Comparison of ENCODE assay signal across 30 cellular contexts in the genomic region with DNA sequence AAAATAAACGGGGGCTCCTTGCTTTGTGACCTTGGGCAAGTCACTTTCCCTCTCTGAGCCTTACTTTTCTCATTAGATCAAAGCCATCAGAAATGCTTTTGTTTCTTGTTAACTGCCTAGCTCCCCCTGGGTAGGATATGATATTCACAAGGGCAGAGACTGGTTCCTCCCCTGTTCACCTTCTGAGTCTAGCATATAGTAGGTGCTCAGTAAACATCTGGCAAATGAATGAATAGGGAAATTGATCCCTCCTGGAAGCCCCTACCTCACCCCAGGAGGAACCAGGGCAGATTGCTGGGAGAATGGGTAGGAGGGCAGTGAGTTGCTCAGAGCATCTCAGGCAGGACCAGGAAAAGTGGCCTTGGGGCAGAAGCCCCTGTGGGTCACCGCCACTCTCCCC. TPM values are rescaled to one million over a fixed set of nuclear protein-coding genes. Genes with fewer than 3 reads are reported as not detected.
DNase-seq lines count a peak whose midpoint lies in the region; ATAC-seq, FAIRE-seq and TF ChIP-seq lines count a peak whose summit lies in the region.
"Had no signal": no experiment of that assay in that cellular context is flagged by ENCODE, and none has a peak within 500 bp of the region (broad histone marks: within the 10 kb centered on the region; RNA-seq: fewer than 3 reads in every experiment).

No MANE protein-coding gene starts in this region.

- H3K9me1 ChIP-seq in K562 (ENCODE audit: control insufficient read depth, insufficient read depth, low read length): no peaks in the 10 kb centered on the region

- H3K79me2 ChIP-seq in K562 (ENCODE audit: control insufficient read depth, insufficient read depth, low read length): no peaks in the 10 kb centered on the region
- no peaks in the 10 kb centered on the region for H3K79me2 ChIP-seq in osteoblast (ENCODE audit: insufficient read depth, low read length)

- FAIRE-seq in K562 (lab: Jason Lieb, UNC): no peak
- FAIRE-seq: A204.1, GM12878, GM12892, GM18507 had no signal

- no peaks in the 10 kb centered on the region for H3K4me1 ChIP-seq in HEK293 (ENCODE audit: control insufficient read depth, insufficient read depth, low read length)
- peaks cover 0 to 10% of the 10 kb centered on the region in 2 experiments; a peak in 2 of 5 replicates for H3K4me1 ChIP-seq in K562 (replicated peaks in 1 of 2; ENCODE audit: control insufficient read depth in 2 of 2, insufficient read depth in 2 of 2, low read length in 2 of 2)
- no peaks in the 10 kb centered on the region for H3K4me1 ChIP-seq in osteoblast (ENCODE audit: insufficient read depth, low read length)
- H3K4me1 ChIP-seq in foreskin keratinocyte: no peaks in the 10 kb centered on the region
- H3K4me1 ChIP-seq: BE2C had no signal

- H3K27ac ChIP-seq in HEK293 (ENCODE audit: extremely low read depth, low read depth, low read length) (no peak overlapping the region), K562 (ENCODE audit: extremely low read depth, low read depth, low read length) (no peak overlapping the region), osteoblast (ENCODE audit: low read depth, low read length) (no peak overlapping the region), foreskin keratinocyte (no peak overlapping the region)
- H3K27ac ChIP-seq: BLaER1 had no signal

- H3K4me3 ChIP-seq in HEK293 (ENCODE audit: low read depth, low read length): no peak overlapping the region
- H3K4me3 ChIP-seq in K562: no peak overlapping the region
- no peak overlapping the region for H3K4me3 ChIP-seq in osteoblast (ENCODE audit: insufficient read depth, low read length)
- H3K4me3 ChIP-seq: BLaER1, GM12878 had no signal

- intact Hi-C loops in K562 (cut with micrococcal nuclease) (no loop called here), Right ventricle myocardium inferior (cut with DNase I) (no loop called here)

- H3K27me3 ChIP-seq in K562 (ENCODE audit: control insufficient read depth in 2 of 2, insufficient read depth in 2 of 2, low read length in 2 of 2) (no peaks in the 10 kb centered on the region), osteoblast (ENCODE audit: insufficient read depth, low read length) (no peaks in the 10 kb centered on the region), foreskin keratinocyte (no peaks in the 10 kb centered on the region)
- H3K27me3 ChIP-seq: BE2C, BLaER1 had no signal

- H3K27me3 Mint-ChIP-seq in nephron progenitor cell (ENCODE audit: low read depth, poor library complexity): no peaks in the 10 kb centered on the region
- H3K27me3 Mint-ChIP-seq: CD4-positive, alpha-beta memory T cell; CD4-positive, CD25-positive, alpha-beta regulatory T cell; CD8-positive, alpha-beta memory T cell had no signal

- H3K9me3 ChIP-seq in HEK293 (ENCODE audit: control insufficient read depth, insufficient read depth, low read depth, low read length) (no peaks in the 10 kb centered on the region), K562 (replicated peaks; ENCODE audit: control insufficient read depth, insufficient read depth, low read depth, low read length) (no peaks in the 10 kb centered on the region), osteoblast (ENCODE audit: low read depth, low read length) (no peaks in the 10 kb centered on the region)
- H3K9me3 ChIP-seq: BE2C, BLaER1 had no signal

- POLR2A ChIA-PET in HEK293 (lab: Yijun Ruan, JAX): no interaction called here
- POLR2A ChIA-PET in K562 (lab: Yijun Ruan, JAX): no interaction called here

- TF ChIP-seq EP300 in K562 (IDR thresholded peaks at IDR 0.05; ENCODE audit: low read length): no peak

- CTCF ChIA-PET in HEK293 (lab: Yijun Ruan, JAX): interaction anchor here (0.6 kb wide), 1 partner anchor 20 kb away, joined by 4 read pairs; a partner anchor contains a TSS
- CTCF ChIA-PET in K562 (lab: Yijun Ruan, JAX; ENCODE audit: low intra/inter-chr PET ratio): no interaction called here

- H3K4me3 Mint-ChIP-seq in nephron progenitor cell: no peak overlapping the region
- H3K4me3 Mint-ChIP-seq: CD14-positive monocyte; CD4-positive, CD25-positive, alpha-beta regulatory T cell; CD8-positive, alpha-beta memory T cell had no signal

- no peaks in the 10 kb centered on the region for H3K9me3 Mint-ChIP-seq in nephron progenitor cell
- H3K9me3 Mint-ChIP-seq: CD4-positive, alpha-beta memory T cell; CD4-positive, CD25-positive, alpha-beta regulatory T cell; CD8-positive, alpha-beta memory T cell had no signal

- TF ChIP-seq RAD21 in K562 (CRISPR knock-in tag; conservative IDR thresholded peaks at IDR 0.05 in 1 of 2, IDR thresholded peaks at IDR 0.05 in 1 of 2): no peak

- 43% methylated on average over 1 of the region's 2 CpGs for WGBS in K562 (ENCODE audit: insufficient coverage, low coverage, missing lambda C conversion rate)

- no peaks in the 10 kb centered on the region for H3K4me1 Mint-ChIP-seq in nephron progenitor cell
- H3K4me1 Mint-ChIP-seq: CD4-positive, alpha-beta memory T cell; CD8-positive, alpha-beta memory T cell had no signal

- no TSS peak for BruUV-seq in K562 (replicated peaks; lab: Mats Ljungman, UMichigan)

- DNase-seq in K562 (ENCODE audit: extremely low read depth in 1 of 4, low spot score in 3 of 4): no peak
- peak; percentile 44 for DNase-seq in osteoblast (ENCODE audit: insufficient read length, low spot score, missing footprints)
- no peak for DNase-seq in nephron progenitor cell
- no peak for DNase-seq in Right ventricle myocardium inferior (ENCODE audit: missing footprints)
- DNase-seq in foreskin keratinocyte: no peak
- DNase-seq: 8988T; ACHN; BE2C; C1 segment of cervical spinal cord; CD4-positive, alpha-beta memory T cell; CD4-positive, CD25-positive, alpha-beta regulatory T cell; CD8-positive, alpha-beta memory T cell; COR-L47; DMS 273 treated with DMSO at 0.1 percent for 48 hours; DMS153; DMS53; DMS79; DND-41; EL; GDM1 had no signal

- H3K36me3 ChIP-seq in HEK293 (ENCODE audit: control insufficient read depth in 2 of 2, insufficient read depth in 1 of 2, low read length in 2 of 2) (peaks cover 0 to 50% of the 10 kb centered on the region in 2 experiments; a peak in 2 of 3 replicates), K562 (ENCODE audit: control insufficient read depth, insufficient read depth, low read length) (peaks cover 24% of the 10 kb centered on the region; the same call in 1 of the 3 replicates), osteoblast (ENCODE audit: insufficient read depth, low read length) (peaks cover 6% of the 10 kb centered on the region)
- H3K36me3 ChIP-seq: BE2C had no signal

- H3K27ac Mint-ChIP-seq in nephron progenitor cell: no peak overlapping the region
- H3K27ac Mint-ChIP-seq: CD14-positive monocyte; CD4-positive, alpha-beta memory T cell; CD4-positive, CD25-positive, alpha-beta regulatory T cell; CD8-positive, alpha-beta memory T cell had no signal

- H2AFZ ChIP-seq in K562 (ENCODE audit: low read depth, low read length) (no peak overlapping the region), osteoblast (ENCODE audit: low read length) (no peak overlapping the region)

- H3K36me3 Mint-ChIP-seq in nephron progenitor cell (ENCODE audit: low read depth): no peaks in the 10 kb centered on the region

- ATAC-seq in K562 (no peak), Right ventricle myocardium inferior (no peak), foreskin keratinocyte (no peak)
- ATAC-seq: GM12878 had no signal

- no peak overlapping the region for H3K9ac ChIP-seq in K562 (ENCODE audit: insufficient read depth in 1 of 2, low read depth in 2 of 2, low read length in 2 of 2)
- H3K9ac ChIP-seq: BLaER1 had no signal

- TF ChIP-seq POLR2A in K562 (conservative IDR thresholded peaks at IDR 0.05): no peak

- H3K4me2 ChIP-seq in K562 (ENCODE audit: insufficient read depth, low read length) (no peak overlapping the region), osteoblast (ENCODE audit: insufficient read depth, low read length) (no peak overlapping the region)
- H3K4me2 ChIP-seq: BLaER1 had no signal

- in situ Hi-C loops in K562 (cut with MboI): no loop called here

- TF ChIP-seq CTCF in HEK293 (tag by site-specific recombination; IDR thresholded peaks at IDR 0.05) (no peak), K562 (IDR thresholded peaks at IDR 0.05 in 2 of 3, conservative IDR thresholded peaks at IDR 0.05 in 1 of 3; ENCODE audit: insufficient read depth in 2 of 3, low read depth in 1 of 3, low read length in 3 of 3) (no peak), osteoblast (IDR thresholded peaks at IDR 0.05; ENCODE audit: extremely low read depth, low read depth, low read length) (no peak), nephron progenitor cell (IDR thresholded peaks at IDR 0.05) (no peak), foreskin keratinocyte (conservative IDR thresholded peaks at IDR 0.05) (no peak)

- no peaks in the 10 kb centered on the region for H4K20me1 ChIP-seq in K562 (replicated peaks; ENCODE audit: control insufficient read depth, insufficient read depth, low read length)
- no peaks in the 10 kb centered on the region for H4K20me1 ChIP-seq in osteoblast (ENCODE audit: insufficient read depth, low read length)
- H4K20me1 ChIP-seq: BLaER1 had no signal

RNA-seq across cellular contexts. Expression of a gene that starts 6.6 kb away (rescaled TPM):
- 3.9 and 9.1 TPM in 2 replicates for total RNA-seq in K562 (2011; cell fraction: chromatin; rRNA removed; ENCODE audit: low replicate concordance)
- 11.5 and 16.6 TPM in 2 replicates for total RNA-seq in K562 (2011; cell fraction: nucleolus; rRNA removed)
- total RNA-seq in K562 (2011; cell fraction: nucleoplasm; rRNA removed): 7.3 and 7.9 TPM in 2 replicates
- 21.2 and 27.0 TPM in 2 replicates for total RNA-seq in K562 (2014; rRNA removed)
- total RNA-seq in K562 (2014; rRNA removed; fragmentation: Illumina TruSeq; extraction: Trizol): 2.4 and 5.1 TPM in 2 replicates
- 14.8 and 17.0 TPM in 2 replicates for total RNA-seq in K562 (2015; rRNA removed; fragmentation: Illumina TruSeq; extraction: Trizol)
- 35.2 and 35.7 TPM in 2 replicates for total RNA-seq in K562 (2021)
- polyA plus RNA-seq in K562 (2011; rRNA removed): 5.8 and 7.6 TPM in 2 replicates
- polyA plus RNA-seq in K562 (2011; cell fraction: cytosol; rRNA removed): 13.3 and 46.2 TPM in 2 replicates
- 9.3 and 12.1 TPM in 2 replicates for polyA plus RNA-seq in K562 (2011; cell fraction: nucleus; rRNA removed)
- polyA plus RNA-seq in K562 (2012): 19.9 and 22.1 TPM in 2 replicates
- 4.0 and 9.0 TPM in 2 replicates for polyA plus RNA-seq in K562 (2014; fragmentation: Illumina TruSeq; extraction: Trizol)
- polyA plus RNA-seq in K562 (2014; fragmentation: Nextera tagmentation; extraction: Ambion mirVana): under 1 TPM; 0.20 to 0.80 TPM
- 23.8 and 25.4 TPM in 2 replicates for polyA plus RNA-seq in K562 (2014; rRNA removed)
- polyA minus RNA-seq in K562 (2011; rRNA and poly(A)+ RNA removed): 5.2 TPM in 2 replicates
- polyA minus RNA-seq in K562 (2011; cell fraction: cytosol; rRNA and poly(A)+ RNA removed): 11.6 and 16.2 TPM in 2 replicates
- 2.8 and 4.6 TPM in 2 replicates for polyA minus RNA-seq in K562 (2011; cell fraction: nucleus; rRNA and poly(A)+ RNA removed)
- total RNA-seq in osteoblast: 7.6 and 9.7 TPM in 2 replicates
- 7.5 TPM for total RNA-seq in Right ventricle myocardium inferior
- 14.6 and 19.0 TPM in 2 replicates for total RNA-seq in foreskin keratinocyte
- 27.6 and 30.3 TPM in 2 replicates for polyA plus RNA-seq in foreskin keratinocyte

RNA-seq across cellular contexts. Expression of a gene that starts 7.2 kb away (rescaled TPM):
- total RNA-seq in K562 (2011; cell fraction: chromatin; rRNA removed; ENCODE audit: low replicate concordance): 4.7 and 12.8 TPM in 2 replicates
- 7.2 and 8.0 TPM in 2 replicates for total RNA-seq in K562 (2011; cell fraction: nucleolus; rRNA removed)
- total RNA-seq in K562 (2011; cell fraction: nucleoplasm; rRNA removed): 6.2 and 10.2 TPM in 2 replicates
- total RNA-seq in K562 (2014; rRNA removed) (18.3 and 33.3 TPM in 2 replicates), K562 (2014; rRNA removed; fragmentation: Illumina TruSeq; extraction: Trizol) (6.9 and 8.3 TPM in 2 replicates), K562 (2015; rRNA removed; fragmentation: Illumina TruSeq; extraction: Trizol) (14.9 and 15.2 TPM in 2 replicates), K562 (2021) (21.3 and 27.8 TPM in 2 replicates), osteoblast (12.3 and 13.0 TPM in 2 replicates), Right ventricle myocardium inferior (18.3 TPM), foreskin keratinocyte (16.2 and 16.8 TPM in 2 replicates)
- polyA plus RNA-seq in K562 (2011; rRNA removed) (4.5 and 13.3 TPM in 2 replicates), K562 (2014; fragmentation: Illumina TruSeq; extraction: Trizol) (20.1 and 24.7 TPM in 2 replicates), K562 (2014; fragmentation: Nextera tagmentation; extraction: Ambion mirVana) (1 to 10 TPM; 1.8 to 2.8 TPM), K562 (2014; rRNA removed) (18.2 and 19.5 TPM in 2 replicates), foreskin keratinocyte (18.5 and 18.9 TPM in 2 replicates)
- polyA plus RNA-seq in K562 (2011; cell fraction: cytosol; rRNA removed): 14.2 and 17.5 TPM in 2 replicates
- polyA plus RNA-seq in K562 (2011; cell fraction: nucleus; rRNA removed): 8.0 and 14.9 TPM in 2 replicates
- 20.3 and 31.1 TPM in 2 replicates for polyA plus RNA-seq in K562 (2012)
- 1.9 and 3.4 TPM in 2 replicates for polyA minus RNA-seq in K562 (2011; rRNA and poly(A)+ RNA removed)
- 12.6 and 14.8 TPM in 2 replicates for polyA minus RNA-seq in K562 (2011; cell fraction: cytosol; rRNA and poly(A)+ RNA removed)
- 2.3 and 4.2 TPM in 2 replicates for polyA minus RNA-seq in K562 (2011; cell fraction: nucleus; rRNA and poly(A)+ RNA removed)

RNA-seq across cellular contexts. Expression of a gene that starts 20.5 kb away (rescaled TPM):
- total RNA-seq in K562 (2011; cell fraction: chromatin; rRNA removed; ENCODE audit: low replicate concordance): 9.7 and 25.1 TPM in 2 replicates
- total RNA-seq in K562 (2011; cell fraction: nucleolus; rRNA removed): 32.9 and 34.2 TPM in 2 replicates
- total RNA-seq in K562 (2011; cell fraction: nucleoplasm; rRNA removed): 26.7 and 29.8 TPM in 2 replicates
- total RNA-seq in K562 (2014; rRNA removed) (141 and 204 TPM in 2 replicates), K562 (2014; rRNA removed; fragmentation: Illumina TruSeq; extraction: Trizol) (39.9 and 48.4 TPM in 2 replicates), K562 (2015; rRNA removed; fragmentation: Illumina TruSeq; extraction: Trizol) (88.1 and 90.6 TPM in 2 replicates), K562 (2021) (101 and 112 TPM in 2 replicates), osteoblast (66.3 and 78.5 TPM in 2 replicates), Right ventricle myocardium inferior (131 TPM), foreskin keratinocyte (93.3 and 102 TPM in 2 replicates)
- polyA plus RNA-seq in K562 (2011; rRNA removed) (114 and 171 TPM in 2 replicates), K562 (2014; fragmentation: Illumina TruSeq; extraction: Trizol) (92.2 and 138 TPM in 2 replicates), K562 (2014; fragmentation: Nextera tagmentation; extraction: Ambion mirVana) (10 to 100 TPM in 1 of 2 experiments, 1 to 10 TPM in 1; 5.7 to 32.6 TPM), K562 (2014; rRNA removed) (154 and 169 TPM in 2 replicates), foreskin keratinocyte (161 and 169 TPM in 2 replicates)
- polyA plus RNA-seq in K562 (2011; cell fraction: cytosol; rRNA removed): 207 and 325 TPM in 2 replicates
- polyA plus RNA-seq in K562 (2011; cell fraction: nucleus; rRNA removed): 69.0 and 81.0 TPM in 2 replicates
- 121 and 156 TPM in 2 replicates for polyA plus RNA-seq in K562 (2012)
- 33.6 and 35.6 TPM in 2 replicates for polyA minus RNA-seq in K562 (2011; rRNA and poly(A)+ RNA removed)
- polyA minus RNA-seq in K562 (2011; cell fraction: cytosol; rRNA and poly(A)+ RNA removed): 46.1 and 90.9 TPM in 2 replicates
- polyA minus RNA-seq in K562 (2011; cell fraction: nucleus; rRNA and poly(A)+ RNA removed): 9.3 and 19.7 TPM in 2 replicates

RNA-seq across cellular contexts. Expression of a gene that starts 23.9 kb away (rescaled TPM):
- 0.53 and 3.3 TPM in 2 replicates for total RNA-seq in K562 (2011; cell fraction: chromatin; rRNA removed; ENCODE audit: low replicate concordance)
- total RNA-seq in K562 (2011; cell fraction: nucleolus; rRNA removed): 0.53 and 1.8 TPM in 2 replicates
- total RNA-seq in K562 (2011; cell fraction: nucleoplasm; rRNA removed): 0.73 TPM in 1 of 2 replicates, not detected in the other
- total RNA-seq in K562 (2014; rRNA removed) (0.16 TPM in 1 of 2 replicates, not detected in the other), K562 (2014; rRNA removed; fragmentation: Illumina TruSeq; extraction: Trizol) (not detected in 2 replicates), K562 (2015; rRNA removed; fragmentation: Illumina TruSeq; extraction: Trizol) (0.07 TPM in 1 of 2 replicates, not detected in the other), K562 (2021) (0.22 and 0.38 TPM in 2 replicates), osteoblast (15.6 and 17.7 TPM in 2 replicates), Right ventricle myocardium inferior (3.4 TPM), foreskin keratinocyte (5.6 and 11.7 TPM in 2 replicates)
- polyA plus RNA-seq in K562 (2011; rRNA removed) (0.06 and 0.16 TPM in 2 replicates), K562 (2014; fragmentation: Illumina TruSeq; extraction: Trizol) (0.27 and 0.29 TPM in 2 replicates), K562 (2014; fragmentation: Nextera tagmentation; extraction: Ambion mirVana) (not detected), K562 (2014; rRNA removed) (0.07 and 0.72 TPM in 2 replicates), foreskin keratinocyte (6.4 and 12.7 TPM in 2 replicates)
- polyA plus RNA-seq in K562 (2011; cell fraction: cytosol; rRNA removed): 0.19 and 0.24 TPM in 2 replicates
- polyA plus RNA-seq in K562 (2011; cell fraction: nucleus; rRNA removed): 1.5 and 2.6 TPM in 2 replicates
- polyA plus RNA-seq in K562 (2012): 0.40 and 1.3 TPM in 2 replicates
- 0.06 TPM in 1 of 2 replicates, not detected in the other for polyA minus RNA-seq in K562 (2011; rRNA and poly(A)+ RNA removed)
- polyA minus RNA-seq in K562 (2011; cell fraction: cytosol; rRNA and poly(A)+ RNA removed): not detected in 2 replicates
- polyA minus RNA-seq in K562 (2011; cell fraction: nucleus; rRNA and poly(A)+ RNA removed): 0.27 TPM in 1 of 2 replicates, not detected in the other
- total RNA-seq: A673, Daoy, G401 had no signal

RNA-seq across cellular contexts. Expression of a gene that starts 37.7 kb away (rescaled TPM):
- total RNA-seq in K562 (2011; cell fraction: chromatin; rRNA removed; ENCODE audit: low replicate concordance): 6.5 and 18.2 TPM in 2 replicates
- total RNA-seq in K562 (2011; cell fraction: nucleolus; rRNA removed): 10.7 and 15.0 TPM in 2 replicates
- 7.7 and 8.2 TPM in 2 replicates for total RNA-seq in K562 (2011; cell fraction: nucleoplasm; rRNA removed)
- total RNA-seq in K562 (2014; rRNA removed) (7.0 and 7.3 TPM in 2 replicates), K562 (2014; rRNA removed; fragmentation: Illumina TruSeq; extraction: Trizol) (2.5 and 3.1 TPM in 2 replicates), K562 (2015; rRNA removed; fragmentation: Illumina TruSeq; extraction: Trizol) (4.4 and 4.8 TPM in 2 replicates), K562 (2021) (8.7 TPM in 2 replicates), osteoblast (0.29 and 1.4 TPM in 2 replicates), Right ventricle myocardium inferior (1.5 TPM), foreskin keratinocyte (0.14 and 0.28 TPM in 2 replicates)
- polyA plus RNA-seq in K562 (2011; rRNA removed) (7.2 and 9.0 TPM in 2 replicates), K562 (2014; fragmentation: Illumina TruSeq; extraction: Trizol) (8.9 and 10.0 TPM in 2 replicates), K562 (2014; fragmentation: Nextera tagmentation; extraction: Ambion mirVana) (1 to 10 TPM; 1.7 to 1.9 TPM), K562 (2014; rRNA removed) (5.2 and 6.4 TPM in 2 replicates), foreskin keratinocyte (0.35 and 0.36 TPM in 2 replicates)
- 8.1 and 21.2 TPM in 2 replicates for polyA plus RNA-seq in K562 (2011; cell fraction: cytosol; rRNA removed)
- 5.7 and 9.2 TPM in 2 replicates for polyA plus RNA-seq in K562 (2011; cell fraction: nucleus; rRNA removed)
- 7.4 and 11.4 TPM in 2 replicates for polyA plus RNA-seq in K562 (2012)
- 4.9 and 7.0 TPM in 2 replicates for polyA minus RNA-seq in K562 (2011; rRNA and poly(A)+ RNA removed)
- polyA minus RNA-seq in K562 (2011; cell fraction: cytosol; rRNA and poly(A)+ RNA removed): 5.3 and 7.1 TPM in 2 replicates
- 3.9 and 4.1 TPM in 2 replicates for polyA minus RNA-seq in K562 (2011; cell fraction: nucleus; rRNA and poly(A)+ RNA removed)
- total RNA-seq: A673; CD4-positive, CD25-positive, alpha-beta regulatory T cell; Daoy had no signal
- polyA plus RNA-seq: CD4-positive, alpha-beta memory T cell; CD4-positive, CD25-positive, alpha-beta regulatory T cell; CD8-positive, alpha-beta memory T cell had no signal
